Comparison of ENCODE assay signal across 15 cellular contexts in the genomic region with DNA sequence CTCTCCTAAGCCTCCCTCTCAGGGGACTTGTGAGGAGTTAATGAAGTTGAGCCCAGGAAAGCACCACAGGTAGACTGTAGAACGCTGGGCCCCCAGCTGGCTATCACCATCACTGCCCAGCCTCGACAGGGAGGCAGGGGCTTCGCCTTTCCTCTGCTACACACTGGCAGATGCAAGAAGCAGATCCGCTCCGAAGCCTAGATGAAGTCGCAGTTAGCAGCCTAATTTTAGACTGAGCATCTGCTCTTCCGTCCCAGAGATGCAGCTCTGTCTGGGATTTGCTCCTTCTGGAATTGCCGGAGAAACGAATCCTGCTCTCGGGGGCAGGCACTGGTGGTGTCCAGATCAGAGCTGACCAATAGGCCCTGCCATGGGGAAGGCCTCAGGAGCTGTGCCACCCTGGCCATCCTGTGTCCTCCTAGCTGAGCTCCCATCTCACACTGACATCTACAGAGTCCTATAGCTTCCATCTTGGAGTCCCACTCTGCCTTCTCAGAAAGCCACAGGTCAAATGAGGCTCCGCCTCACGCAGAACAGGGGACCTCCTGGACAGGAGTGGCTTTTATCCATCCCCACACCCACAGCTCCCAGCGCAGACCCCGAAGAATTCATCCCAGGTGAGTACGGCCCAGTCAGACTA.
A peak's percentile ranks its signal among the peaks of the same experiment; 100 is the strongest.
DNase-seq lines count a peak whose midpoint lies in the region; ATAC-seq, FAIRE-seq and TF ChIP-seq lines count a peak whose summit lies in the region.
"Had no signal": no experiment of that assay in that cellular context is flagged by ENCODE, and none has a peak within 500 bp of the region (broad histone marks: within the 10 kb centered on the region; RNA-seq: fewer than 3 reads in every experiment).

No MANE protein-coding gene starts in this region.

- no peaks in the 10 kb centered on the region for H3K36me3 ChIP-seq in KOPT-K1 (ENCODE audit: insufficient read depth, low read length)
- no peaks in the 10 kb centered on the region for H3K36me3 ChIP-seq in neuronal stem cell (replicated peaks in 1 of 2; ENCODE audit: control insufficient read depth in 2 of 2, insufficient read depth in 2 of 2, low read length in 2 of 2)
- H3K36me3 ChIP-seq: neutrophil, tibial nerve had no signal

- H3K27me3 ChIP-seq in neuronal stem cell (ENCODE audit: control insufficient read depth in 3 of 3, insufficient read depth in 3 of 3, low read depth in 1 of 3, low read length in 3 of 3), result peaks cover 0 to 11% (median 0%) of the 10 kb centered on the region in 3 experiments
- H3K27me3 ChIP-seq: neutrophil, tibial nerve had no signal

- TF ChIP-seq POLR2A in GM12891 (IDR thresholded peaks at IDR 0.05; ENCODE audit: low read depth, low read length), result no peak

- H2AFZ ChIP-seq in neuronal stem cell (ENCODE audit: low read length), result no peak overlapping the region

- no peak overlapping the region for H3K14ac ChIP-seq in neuronal stem cell (ENCODE audit: low read length)

- H3K4me1 ChIP-seq in neuronal stem cell (ENCODE audit: control insufficient read depth in 2 of 2, insufficient read depth in 1 of 2, low read depth in 1 of 2, low read length in 2 of 2), result peaks cover 7 to 14% of the 10 kb centered on the region in 2 donors

- H2BK5ac ChIP-seq in neuronal stem cell (ENCODE audit: low read length), result no peak overlapping the region

- H2AK5ac ChIP-seq in neuronal stem cell (ENCODE audit: low read depth, low read length), result peak overlapping the region; percentile 5

- H3K18ac ChIP-seq in neuronal stem cell (ENCODE audit: low read length), result no peak overlapping the region

- no peak overlapping the region for H3K4ac ChIP-seq in neuronal stem cell (ENCODE audit: low read length)

- no peak for FAIRE-seq in GM12891 (lab: Jason Lieb, UNC)
- FAIRE-seq: bronchial epithelial cell had no signal

- H3K23ac ChIP-seq in neuronal stem cell (ENCODE audit: low read depth, low read length, poor library complexity), result no peak overlapping the region

- no peak overlapping the region for H3K4me3 Mint-ChIP-seq in T-helper 1 cell treated with Interleukin-12 subunit alpha and Interleukin-12 subunit beta and Interleukin-4 antibody, amounts not matched to agents 30 μg/mL and 1 μg/mL, for 36 hours

- no peak for DNase-seq in T-helper 1 cell
- DNase-seq in neuronal stem cell (ENCODE audit: low spot score), result no peak
- DNase-seq in GM12891 (ENCODE audit: insufficient read length, low spot score), result no peak
- DNase-seq: activated T-cell treated with anti-CD3 and anti-CD28 coated beads for 4 hours, DMS53, Karpas-422, Right ventricle myocardium superior had no signal

- H3K9ac ChIP-seq in neuronal stem cell (ENCODE audit: low read depth, low read length, poor library complexity), result no peak overlapping the region

- H3K27ac ChIP-seq in KOPT-K1 (ENCODE audit: low read depth, low read length, poor library complexity, severe bottlenecking) (peak overlapping the region; percentile 93), cingulate gyrus (ENCODE audit: low read depth, low read length) (peak overlapping the region; percentile 72), neuronal stem cell (replicated peaks; ENCODE audit: low read length) (no peak overlapping the region)
- H3K27ac ChIP-seq: neutrophil, tibial nerve had no signal

- H2BK12ac ChIP-seq in neuronal stem cell (ENCODE audit: low read length), result no peak overlapping the region

- H3K4me1 Mint-ChIP-seq in T-helper 1 cell treated with Interleukin-12 subunit alpha and Interleukin-12 subunit beta and Interleukin-4 antibody, amounts not matched to agents 30 μg/mL and 1 μg/mL, for 36 hours (ENCODE audit: low read depth), result peaks cover 89% of the 10 kb centered on the region

- no peaks in the 10 kb centered on the region for H3K9me3 ChIP-seq in KOPT-K1 (ENCODE audit: insufficient read depth, low read length, poor library complexity, severe bottlenecking)
- peaks cover 0 to 1% of the 10 kb centered on the region in 2 donors for H3K9me3 ChIP-seq in neuronal stem cell (replicated peaks in 1 of 2; ENCODE audit: control insufficient read depth in 2 of 2, insufficient read depth in 1 of 2, low read depth in 1 of 2, low read length in 2 of 2)
- H3K9me3 ChIP-seq: neutrophil, tibial nerve had no signal

- no peak overlapping the region for H4K91ac ChIP-seq in neuronal stem cell (ENCODE audit: low read depth, low read length, poor library complexity)

- no peaks in the 10 kb centered on the region for H3K9me3 Mint-ChIP-seq in T-helper 1 cell treated with Interleukin-12 subunit alpha and Interleukin-12 subunit beta and Interleukin-4 antibody, amounts not matched to agents 30 μg/mL and 1 μg/mL, for 36 hours

- no peaks in the 10 kb centered on the region for H3K27me3 Mint-ChIP-seq in T-helper 1 cell treated with Interleukin-12 subunit alpha and Interleukin-12 subunit beta and Interleukin-4 antibody, amounts not matched to agents 30 μg/mL and 1 μg/mL, for 36 hours (ENCODE audit: low read depth)

- H3K4me2 ChIP-seq in neuronal stem cell (ENCODE audit: insufficient read depth, low read length, poor library complexity, severe bottlenecking), result no peak overlapping the region

- ATAC-seq in GM21529 (IDR thresholded peaks at IDR 0.05; ENCODE audit: unreplicated experiment) (no peak), HG02571 (IDR thresholded peaks at IDR 0.05; ENCODE audit: unreplicated experiment) (no peak)

- H3K27ac Mint-ChIP-seq in T-helper 1 cell treated with Interleukin-12 subunit alpha and Interleukin-12 subunit beta and Interleukin-4 antibody, amounts not matched to agents 30 μg/mL and 1 μg/mL, for 36 hours, result peak overlapping the region; percentile 99

- no CpG with 5 or more reads among the region's 15 CpGs for WGBS in neuronal stem cell (ENCODE audit: extremely low coverage in 2 of 2, insufficient read length in 2 of 2, insufficient replicate concordance in 1 of 2), 2 donors

- no peaks in the 10 kb centered on the region for H3K79me1 ChIP-seq in neuronal stem cell (ENCODE audit: low read depth, low read length)

- no peak overlapping the region for H2BK15ac ChIP-seq in neuronal stem cell (ENCODE audit: low read length)

- H3K36me3 Mint-ChIP-seq in T-helper 1 cell treated with Interleukin-12 subunit alpha and Interleukin-12 subunit beta and Interleukin-4 antibody, amounts not matched to agents 30 μg/mL and 1 μg/mL, for 36 hours (ENCODE audit: low read depth), result peaks cover 11% of the 10 kb centered on the region

- no peak overlapping the region for H2BK120ac ChIP-seq in neuronal stem cell (ENCODE audit: low read depth, low read length)

- no peak overlapping the region for H3K4me3 ChIP-seq in neuronal stem cell (ENCODE audit: low read length in 2 of 2)
- H3K4me3 ChIP-seq: tibial nerve had no signal

- no peak overlapping the region for H4K8ac ChIP-seq in neuronal stem cell (ENCODE audit: low read depth, low read length)

TF ChIP-seq in GM12891, 5 proteins besides CTCF, POLR2A, EP300 and RAD21:
- TF ChIP-seq TAF1 (IDR thresholded peaks at IDR 0.05; ENCODE audit: low read depth, low read length), result no peak
- no peak for TF ChIP-seq SPI1 (IDR thresholded peaks at IDR 0.05; ENCODE audit: low read depth, low read length)
- no peak for TF ChIP-seq POLR2AphosphoS5 (IDR thresholded peaks at IDR 0.05; ENCODE audit: low read depth, low read length)
- TF ChIP-seq PAX5 (IDR thresholded peaks at IDR 0.05; ENCODE audit: insufficient read depth, low read length, severe bottlenecking), result no peak
- TF ChIP-seq POU2F2 (IDR thresholded peaks at IDR 0.05; ENCODE audit: low read depth, low read length), result no peak
